In genomic region chr10:6269953-6270867, GRCh38 we compare ENCODE assay signal across 8 cellular contexts.
DNase-seq lines count a peak whose midpoint lies in the region; ATAC-seq and TF ChIP-seq lines count a peak whose summit lies in the region.

No MANE protein-coding gene starts in this region.

- TF ChIP-seq CTCF in sigmoid colon (IDR thresholded peaks at IDR 0.05) = no peak
- TF ChIP-seq CTCF in endodermal cell (conservative IDR thresholded peaks at IDR 0.05) = no peak

- H3K4me1 ChIP-seq in sigmoid colon (peaks cover 0 to 13% (median 3%) of the 10 kb centered on the region in 4 donors), endodermal cell (ENCODE audit: control insufficient read depth, insufficient read depth, low read length) (no peaks in the 10 kb centered on the region)

- no peaks in the 10 kb centered on the region for H3K27me3 Mint-ChIP-seq in endodermal cell (ENCODE audit: insufficient read depth)

- H3K9ac ChIP-seq in endodermal cell (ENCODE audit: extremely low read depth, low read length, poor library complexity, severe bottlenecking) = no peak overlapping the region

- H3K4me3 ChIP-seq in sigmoid colon (no peak overlapping the region), endodermal cell (ENCODE audit: low read length) (no peak overlapping the region)

- DNase-seq in Daoy (ENCODE audit: low read depth) (peak; percentile 53), NOMO-1 (lab: John Stamatoyannopoulos, UW; ENCODE audit: unreplicated experiment in 2 of 2) (peak; percentile 75 to 84), sigmoid colon (no peak), HUDEP-2 (lab: John Stamatoyannopoulos, UW; ENCODE audit: unreplicated experiment in 76 of 76) (no peak), endodermal cell (no peak)
- peak; percentile 53 for DNase-seq in activated naive CD4-positive, alpha-beta T cell treated with anti-CD3 and anti-CD28 coated beads, Interleukin-2, amount 50 U/mL, for 16 hours
- peak; percentile 37 to 46 for DNase-seq in stimulated activated CD4-positive, alpha-beta T cell treated with anti-CD3 and anti-CD28 coated beads, Interleukin-1b, Interleukin-23, amount 100 ng/mL, for 4 hours (ENCODE audit: low read depth in 2 of 2)

- ATAC-seq in GM21723 (IDR thresholded peaks at IDR 0.05; ENCODE audit: unreplicated experiment) = peak; percentile 72

- H3K9me3 ChIP-seq in sigmoid colon (no peaks in the 10 kb centered on the region), endodermal cell (ENCODE audit: control insufficient read depth, low read length) (no peaks in the 10 kb centered on the region)

- no peaks in the 10 kb centered on the region for H3K9me3 Mint-ChIP-seq in endodermal cell

- no peak overlapping the region for H3K27ac Mint-ChIP-seq in endodermal cell

- no peaks in the 10 kb centered on the region for H3K36me3 ChIP-seq in sigmoid colon
- no peaks in the 10 kb centered on the region for H3K36me3 ChIP-seq in endodermal cell (ENCODE audit: control insufficient read depth, insufficient read depth, low read length)

- WGBS in sigmoid colon, 2 donors = 81 to 89% methylated on average over 20 of the region's 20 CpGs
- 95 to 96% methylated on average over 11 to 20 of the region's 20 CpGs for WGBS in endodermal cell (ENCODE audit: insufficient coverage in 1 of 2, insufficient read length in 1 of 2), 2 experiments

- H3K4me1 Mint-ChIP-seq in endodermal cell = peaks cover 2% of the 10 kb centered on the region

- H3K4me3 Mint-ChIP-seq in endodermal cell = no peak overlapping the region

- no peak overlapping the region for H3K27ac ChIP-seq in sigmoid colon
- no peak overlapping the region for H3K27ac ChIP-seq in endodermal cell (ENCODE audit: low read depth, low read length)

- H3K27me3 ChIP-seq in sigmoid colon (no peaks in the 10 kb centered on the region), endodermal cell (ENCODE audit: control insufficient read depth, insufficient read depth, low read length, poor library complexity, severe bottlenecking) (no peaks in the 10 kb centered on the region)

- TF ChIP-seq EP300 in sigmoid colon (IDR thresholded peaks at IDR 0.05) = no peak

- intact Hi-C loops in sigmoid colon (cut with DNase I) = no loop called here

- H3K36me3 Mint-ChIP-seq in endodermal cell (ENCODE audit: low read depth) = no peaks in the 10 kb centered on the region

- TF ChIP-seq POLR2A in sigmoid colon (IDR thresholded peaks at IDR 0.05) = no peak

Comparison
In these comparisons a context has a peak if more than half of its experiments do, and no peak if none do; other contexts are left out.
1. DNase-seq: peak in Daoy (single experiment), NOMO-1 (2 of 2), activated naive CD4-positive, alpha-beta T cell treated with anti-CD3 and anti-CD28 coated beads, Interleukin-2, amount 50 U/mL, for 16 hours (single experiment) and stimulated activated CD4-positive, alpha-beta T cell treated with anti-CD3 and anti-CD28 coated beads, Interleukin-1b, Interleukin-23, amount 100 ng/mL, for 4 hours (2 of 2); none in sigmoid colon (single experiment), HUDEP-2 (0 of 76) and endodermal cell (single experiment).